ENCODE assay signal across 11 cellular contexts in the genomic region with DNA sequence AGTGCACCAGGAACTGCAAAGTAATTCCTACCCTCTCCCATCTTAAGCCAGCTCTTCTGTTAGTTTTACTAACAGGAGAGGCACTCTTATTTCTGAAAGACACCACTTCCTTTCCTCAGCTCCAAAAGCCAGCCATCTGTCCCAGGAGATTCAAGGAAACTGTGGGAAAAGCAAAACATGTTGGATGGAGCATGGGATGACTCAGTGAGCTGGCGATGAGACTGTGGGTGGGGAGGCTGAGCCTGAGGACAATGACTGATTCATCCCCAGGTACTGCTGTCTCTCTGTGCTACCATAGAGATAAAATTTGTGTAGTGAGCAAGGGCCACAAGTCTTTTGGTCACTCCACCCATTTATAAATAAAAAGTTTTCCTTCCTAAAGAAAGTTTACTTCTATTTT.
DNase-seq lines count a peak whose midpoint lies in the region; FAIRE-seq and TF ChIP-seq lines count a peak whose summit lies in the region.
"Had no signal": no experiment of that assay in that cellular context is flagged by ENCODE, and none has a peak within 500 bp of the region (broad histone marks: within the 10 kb centered on the region; RNA-seq: fewer than 3 reads in every experiment).

No MANE protein-coding gene starts in this region.

- H3K27me3 ChIP-seq in fibroblast of lung (ENCODE audit: control insufficient read depth, insufficient read depth, low read length) (no peaks in the 10 kb centered on the region), neuronal stem cell (ENCODE audit: control insufficient read depth in 3 of 3, insufficient read depth in 3 of 3, low read depth in 1 of 3, low read length in 3 of 3) (no peaks in the 10 kb centered on the region)

- no peak overlapping the region for H3K4me3 ChIP-seq in fibroblast of lung (replicated peaks in 1 of 4; ENCODE audit: control extremely low read depth in 1 of 4, insufficient read depth in 1 of 4, low read depth in 3 of 4, low read length in 4 of 4)
- no peak overlapping the region for H3K4me3 ChIP-seq in neuronal stem cell (ENCODE audit: low read length in 2 of 2)

- no peak overlapping the region for H3K4me2 ChIP-seq in fibroblast of lung (ENCODE audit: extremely low read depth, insufficient read depth, low read length)
- no peak overlapping the region for H3K4me2 ChIP-seq in neuronal stem cell (ENCODE audit: insufficient read depth, low read length, poor library complexity, severe bottlenecking)

- H2AFZ ChIP-seq in fibroblast of lung (ENCODE audit: low read length) (no peak overlapping the region), neuronal stem cell (ENCODE audit: low read length) (peak overlapping the region; percentile 21)

- H4K91ac ChIP-seq in neuronal stem cell (ENCODE audit: low read depth, low read length, poor library complexity), result no peak overlapping the region

- H3K4me3 Mint-ChIP-seq in activated CD4-positive, alpha-beta memory T cell treated with anti-CD3 and anti-CD28 coated beads for 36 hours, result no peak overlapping the region
- H3K4me3 Mint-ChIP-seq: activated CD4-positive, alpha-beta memory T cell treated with anti-CD3 and anti-CD28 coated beads, Interleukin-2, amount 10 ng/mL, durations not matched to agents 7 days and 5 days had no signal

- POLR2A ChIA-PET in activated CD4-positive, alpha-beta memory T cell treated with anti-CD3 and anti-CD28 coated beads for 36 hours (lab: Charles Lee), result no interaction called here

- H2BK120ac ChIP-seq in neuronal stem cell (ENCODE audit: low read depth, low read length), result no peak overlapping the region

- H3K4me1 Mint-ChIP-seq in activated CD4-positive, alpha-beta memory T cell treated with anti-CD3 and anti-CD28 coated beads for 36 hours (ENCODE audit: low read depth), result no peaks in the 10 kb centered on the region
- H3K4me1 Mint-ChIP-seq: activated CD4-positive, alpha-beta memory T cell treated with anti-CD3 and anti-CD28 coated beads, Interleukin-2, amount 10 ng/mL, durations not matched to agents 7 days and 5 days had no signal

- no peaks in the 10 kb centered on the region for H3K9me3 Mint-ChIP-seq in activated CD4-positive, alpha-beta memory T cell treated with anti-CD3 and anti-CD28 coated beads for 36 hours
- H3K9me3 Mint-ChIP-seq: activated CD4-positive, alpha-beta memory T cell treated with anti-CD3 and anti-CD28 coated beads, Interleukin-2, amount 10 ng/mL, durations not matched to agents 7 days and 5 days had no signal

- intact Hi-C loops in activated CD4-positive, alpha-beta memory T cell treated with anti-CD3 and anti-CD28 coated beads for 36 hours (cut with micrococcal nuclease), result no loop called here

- H3K27ac ChIP-seq in fibroblast of lung (ENCODE audit: insufficient read depth, low read length) (no peak overlapping the region), neuronal stem cell (replicated peaks; ENCODE audit: low read length) (no peak overlapping the region)

- H3K14ac ChIP-seq in neuronal stem cell (ENCODE audit: low read length), result no peak overlapping the region

- H3K4ac ChIP-seq in neuronal stem cell (ENCODE audit: low read length), result no peak overlapping the region

- peak; percentile 64 for DNase-seq in DMS53 (lab: John Stamatoyannopoulos, UW)
- DNase-seq in RKO (ENCODE audit: low spot score), result peak; percentile 35
- DNase-seq in fibroblast of lung (ENCODE audit: low read depth in 2 of 2), result peak; percentile 24 to 70
- no peak for DNase-seq in neuronal stem cell (ENCODE audit: low spot score)
- no peak for DNase-seq in activated CD4-positive, alpha-beta memory T cell treated with anti-CD3 and anti-CD28 coated beads for 36 hours
- no peak for DNase-seq in GM20000 (ENCODE audit: low spot score)
- no peak for DNase-seq in cerebellar nuclear complex (lab: John Stamatoyannopoulos, UW)
- DNase-seq in D721Med (ENCODE audit: insufficient read length, low spot score), result no peak
- DNase-seq: activated CD4-positive, alpha-beta memory T cell treated with anti-CD3 and anti-CD28 coated beads, Interleukin-2, amount 10 ng/mL, durations not matched to agents 7 days and 5 days; central memory CD4-positive, alpha-beta T cell; stimulated activated naive CD4-positive, alpha-beta T cell treated with Interleukin-2 at 50 U/mL for 16 hours had no signal

- H3K27ac Mint-ChIP-seq in activated CD4-positive, alpha-beta memory T cell treated with anti-CD3 and anti-CD28 coated beads for 36 hours, result no peak overlapping the region
- H3K27ac Mint-ChIP-seq: activated CD4-positive, alpha-beta memory T cell treated with anti-CD3 and anti-CD28 coated beads, Interleukin-2, amount 10 ng/mL, durations not matched to agents 7 days and 5 days had no signal

- no peak overlapping the region for H2BK15ac ChIP-seq in neuronal stem cell (ENCODE audit: low read length)

- CTCF ChIA-PET in activated CD4-positive, alpha-beta memory T cell treated with anti-CD3 and anti-CD28 coated beads for 36 hours (lab: Charles Lee), result no interaction called here

- no peaks in the 10 kb centered on the region for H3K79me1 ChIP-seq in neuronal stem cell (ENCODE audit: low read depth, low read length)

- H3K4me1 ChIP-seq in fibroblast of lung (ENCODE audit: control insufficient read depth, extremely low read depth, insufficient read depth, low read length) (no peaks in the 10 kb centered on the region), neuronal stem cell (ENCODE audit: control insufficient read depth in 2 of 2, insufficient read depth in 1 of 2, low read depth in 1 of 2, low read length in 2 of 2) (no peaks in the 10 kb centered on the region)

- H3K36me3 ChIP-seq in fibroblast of lung (ENCODE audit: control insufficient read depth, insufficient read depth, low read length) (no peaks in the 10 kb centered on the region), neuronal stem cell (replicated peaks in 1 of 2; ENCODE audit: control insufficient read depth in 2 of 2, insufficient read depth in 2 of 2, low read length in 2 of 2) (no peaks in the 10 kb centered on the region)

- no peaks in the 10 kb centered on the region for H3K36me3 Mint-ChIP-seq in activated CD4-positive, alpha-beta memory T cell treated with anti-CD3 and anti-CD28 coated beads for 36 hours

- no peak overlapping the region for H3K9ac ChIP-seq in fibroblast of lung (ENCODE audit: insufficient read depth, low read length)
- no peak overlapping the region for H3K9ac ChIP-seq in neuronal stem cell (ENCODE audit: low read depth, low read length, poor library complexity)

- no peaks in the 10 kb centered on the region for H4K20me1 ChIP-seq in fibroblast of lung (ENCODE audit: control insufficient read depth, extremely low read depth, insufficient read depth, low read length)

- no peaks in the 10 kb centered on the region for H3K79me2 ChIP-seq in fibroblast of lung (ENCODE audit: control insufficient read depth, insufficient read depth, low read length)

- no peak overlapping the region for H3K23ac ChIP-seq in neuronal stem cell (ENCODE audit: low read depth, low read length, poor library complexity)

- H3K9me3 ChIP-seq in fibroblast of lung (ENCODE audit: control insufficient read depth, insufficient read depth, low read depth, low read length) (no peaks in the 10 kb centered on the region), neuronal stem cell (replicated peaks in 1 of 2; ENCODE audit: control insufficient read depth in 2 of 2, insufficient read depth in 1 of 2, low read depth in 1 of 2, low read length in 2 of 2) (no peaks in the 10 kb centered on the region)

- no peak overlapping the region for H2BK5ac ChIP-seq in neuronal stem cell (ENCODE audit: low read length)

- no peak for FAIRE-seq in D721Med (lab: Jason Lieb, UNC)

- no peaks in the 10 kb centered on the region for H3K27me3 Mint-ChIP-seq in activated CD4-positive, alpha-beta memory T cell treated with anti-CD3 and anti-CD28 coated beads for 36 hours
- H3K27me3 Mint-ChIP-seq: activated CD4-positive, alpha-beta memory T cell treated with anti-CD3 and anti-CD28 coated beads, Interleukin-2, amount 10 ng/mL, durations not matched to agents 7 days and 5 days had no signal

- WGBS in neuronal stem cell (ENCODE audit: extremely low coverage in 2 of 2, insufficient read length in 2 of 2, insufficient replicate concordance in 1 of 2), 2 donors, result no CpG with 5 or more reads among the region's 1 CpG

- TF ChIP-seq CTCF in fibroblast of lung (conservative IDR thresholded peaks at IDR 0.05 in 1 of 2, IDR thresholded peaks at IDR 0.05 in 1 of 2; ENCODE audit: low read depth in 1 of 2, low read length in 2 of 2) (no peak), GM20000 (IDR thresholded peaks at IDR 0.05; ENCODE audit: extremely low read depth, missing control alignments) (no peak), D721Med (IDR thresholded peaks at IDR 0.05; ENCODE audit: insufficient read depth, missing control alignments) (no peak)

- H2AK5ac ChIP-seq in neuronal stem cell (ENCODE audit: low read depth, low read length), result no peak overlapping the region

- H4K8ac ChIP-seq in neuronal stem cell (ENCODE audit: low read depth, low read length), result no peak overlapping the region

- no peak overlapping the region for H3K18ac ChIP-seq in neuronal stem cell (ENCODE audit: low read length)

- H2BK12ac ChIP-seq in neuronal stem cell (ENCODE audit: low read length), result no peak overlapping the region

Comparison
In these comparisons a context has a peak if more than half of its experiments do, and no peak if none do; other contexts are left out.
1. DNase-seq: peak in DMS53 (single experiment), RKO (single experiment) and fibroblast of lung (2 of 2); none in neuronal stem cell (single experiment), activated CD4-positive, alpha-beta memory T cell treated with anti-CD3 and anti-CD28 coated beads for 36 hours (single experiment), GM20000 (single experiment), cerebellar nuclear complex (0 of 2) and D721Med (single experiment).